In the genomic region with DNA sequence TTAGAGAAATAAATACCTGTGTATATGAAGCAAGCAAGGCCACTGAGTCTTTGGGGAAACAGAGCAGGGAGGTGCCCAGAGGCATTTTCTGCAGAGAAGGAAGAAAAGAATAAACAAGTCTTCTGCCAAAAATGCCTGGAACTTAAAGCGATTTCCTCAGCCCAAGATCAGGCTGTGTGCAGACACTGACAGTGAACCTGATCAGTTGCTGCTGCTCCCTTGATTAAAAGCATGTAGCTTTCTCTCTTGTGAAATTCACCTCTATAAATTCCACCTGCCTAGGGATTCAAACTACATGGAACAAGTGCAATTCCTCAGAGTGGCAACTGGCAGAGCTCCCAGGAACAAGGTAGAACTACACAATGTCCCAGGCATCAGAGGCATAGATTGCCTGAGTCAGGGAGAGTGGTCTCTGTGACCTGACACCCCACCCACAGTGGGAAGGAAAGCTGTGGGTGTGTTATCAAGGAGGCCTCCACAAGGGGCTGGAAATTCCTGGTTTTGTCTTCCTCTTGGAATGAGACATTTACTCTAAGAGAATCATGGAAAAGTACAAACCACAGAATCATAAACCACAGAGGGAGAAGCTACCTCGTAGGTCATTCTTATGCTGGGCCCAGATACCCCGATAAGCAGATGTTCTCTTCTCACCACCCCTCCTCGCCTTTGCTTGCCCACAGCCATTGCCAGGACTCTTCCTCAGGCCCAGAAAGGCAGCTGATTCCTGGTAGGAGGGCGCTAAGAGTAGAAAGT, we compare ENCODE assay signal across 1 cellular context.
A peak's percentile ranks its signal among the peaks of the same experiment; 100 is the strongest.
TF ChIP-seq lines count a peak whose summit lies in the region.

No MANE protein-coding gene starts in this region.

TF ChIP-seq in K562, 482 proteins besides CTCF, POLR2A, EP300 and RAD21 (continued from another document and continues in another):
- TF ChIP-seq, protein P1, sequence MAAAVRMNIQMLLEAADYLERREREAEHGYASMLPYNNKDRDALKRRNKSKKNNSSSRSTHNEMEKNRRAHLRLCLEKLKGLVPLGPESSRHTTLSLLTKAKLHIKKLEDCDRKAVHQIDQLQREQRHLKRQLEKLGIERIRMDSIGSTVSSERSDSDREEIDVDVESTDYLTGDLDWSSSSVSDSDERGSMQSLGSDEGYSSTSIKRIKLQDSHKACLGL (CRISPR knock-in tag; IDR thresholded peaks at IDR 0.05; ENCODE audit: borderline replicate concordance, poor library complexity, severe bottlenecking) = no peak
- TF ChIP-seq MTF1 (CRISPR knock-in tag; IDR thresholded peaks at IDR 0.05; ENCODE audit: borderline replicate concordance) (no peak), ZBTB7A (IDR thresholded peaks at IDR 0.05; ENCODE audit: borderline replicate concordance, control insufficient read depth, low read depth, low read length) (0 out of 2 replicates have a peak, but pooled peaks have one; percentile 18), NBN (IDR thresholded peaks at IDR 0.05; ENCODE audit: low read depth) (no peak), RB1 (IDR thresholded peaks at IDR 0.05; ENCODE audit: low read depth) (no peak), ZNF583 (CRISPR knock-in tag; IDR thresholded peaks at IDR 0.05) (peak; percentile 75; the same call in 1 of the 2 replicates), ZNF561 (CRISPR knock-in tag; conservative IDR thresholded peaks at IDR 0.05) (no peak), JUN (IDR thresholded peaks at IDR 0.05; ENCODE audit: borderline replicate concordance, low read depth, low read length) (no peak), JUN (CRISPR knock-in tag; IDR thresholded peaks at IDR 0.05; ENCODE audit: borderline replicate concordance) (no peak), ZNF232 (CRISPR knock-in tag; IDR thresholded peaks at IDR 0.05) (no peak), SMAD3 (CRISPR knock-in tag; conservative IDR thresholded peaks at IDR 0.05) (no peak), ZNF766 (CRISPR knock-in tag; conservative IDR thresholded peaks at IDR 0.05) (no peak), MECOM (CRISPR knock-in tag; IDR thresholded peaks at IDR 0.05) (no peak), ESRRA (IDR thresholded peaks at IDR 0.05; ENCODE audit: borderline replicate concordance, low read depth) (peak; percentile 57; the same call in 1 of the 2 replicates), SRSF1 (IDR thresholded peaks at IDR 0.05; ENCODE audit: low read depth, low read length) (no peak), FOXK1 (CRISPR knock-in tag; IDR thresholded peaks at IDR 0.05; ENCODE audit: borderline replicate concordance) (0 out of 2 replicates have a peak, but pooled peaks have one; percentile 49), EWSR1 (IDR thresholded peaks at IDR 0.05; ENCODE audit: borderline replicate concordance, low read depth, partially characterized antibody) (no peak), MCM7 (IDR thresholded peaks at IDR 0.05) (no peak), RFX1 (IDR thresholded peaks at IDR 0.05) (no peak), ZNF830 (CRISPR knock-in tag; IDR thresholded peaks at IDR 0.05) (no peak), GATAD2B (IDR thresholded peaks at IDR 0.05; ENCODE audit: borderline replicate concordance) (0 out of 2 replicates have a peak, but pooled peaks have one; percentile 23), ATF7 (IDR thresholded peaks at IDR 0.05) (no peak; the same call in 1 of the 2 replicates), PHF8 (IDR thresholded peaks at IDR 0.05; ENCODE audit: borderline replicate concordance, low read length) (no peak), FOSL1 (tag; conservative IDR thresholded peaks at IDR 0.05) (no peak), RBM39 (optimal IDR thresholded peaks at IDR 0.05; ENCODE audit: low read depth, low read length) (no peak), NFATC3 (IDR thresholded peaks at IDR 0.05) (no peak), POLR3A (IDR thresholded peaks at IDR 0.05; ENCODE audit: borderline replicate concordance, extremely low read depth, insufficient read depth, insufficient read length) (no peak), SRSF9 (IDR thresholded peaks at IDR 0.05; ENCODE audit: borderline replicate concordance, low read depth, low read length) (no peak), CAMTA2 (CRISPR knock-in tag; conservative IDR thresholded peaks at IDR 0.05) (no peak), ZNF586 (CRISPR knock-in tag; conservative IDR thresholded peaks at IDR 0.05) (no peak), ZNF778 (CRISPR knock-in tag; IDR thresholded peaks at IDR 0.05) (no peak), ZBED1 (IDR thresholded peaks at IDR 0.05) (no peak), MYNN (IDR thresholded peaks at IDR 0.05) (no peak), MYNN (CRISPR knock-in tag; IDR thresholded peaks at IDR 0.05) (no peak), ZNF239 (CRISPR knock-in tag; IDR thresholded peaks at IDR 0.05) (no peak), SAFB (IDR thresholded peaks at IDR 0.05; ENCODE audit: borderline replicate concordance, low read depth, low read length) (no peak), CBFB (CRISPR knock-in tag; IDR thresholded peaks at IDR 0.05) (no peak), MCM3 (IDR thresholded peaks at IDR 0.05) (no peak), ZNF253 (CRISPR knock-in tag; conservative IDR thresholded peaks at IDR 0.05) (no peak), RNF2 (IDR thresholded peaks at IDR 0.05) (0 out of 2 replicates have a peak, but pooled peaks have one; percentile 38)
- TF ChIP-seq, protein P2, sequence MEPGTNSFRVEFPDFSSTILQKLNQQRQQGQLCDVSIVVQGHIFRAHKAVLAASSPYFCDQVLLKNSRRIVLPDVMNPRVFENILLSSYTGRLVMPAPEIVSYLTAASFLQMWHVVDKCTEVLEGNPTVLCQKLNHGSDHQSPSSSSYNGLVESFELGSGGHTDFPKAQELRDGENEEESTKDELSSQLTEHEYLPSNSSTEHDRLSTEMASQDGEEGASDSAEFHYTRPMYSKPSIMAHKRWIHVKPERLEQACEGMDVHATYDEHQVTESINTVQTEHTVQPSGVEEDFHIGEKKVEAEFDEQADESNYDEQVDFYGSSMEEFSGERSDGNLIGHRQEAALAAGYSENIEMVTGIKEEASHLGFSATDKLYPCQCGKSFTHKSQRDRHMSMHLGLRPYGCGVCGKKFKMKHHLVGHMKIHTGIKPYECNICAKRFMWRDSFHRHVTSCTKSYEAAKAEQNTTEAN (CRISPR knock-in tag; IDR thresholded peaks at IDR 0.05) = no peak
- TF ChIP-seq, protein P3, sequence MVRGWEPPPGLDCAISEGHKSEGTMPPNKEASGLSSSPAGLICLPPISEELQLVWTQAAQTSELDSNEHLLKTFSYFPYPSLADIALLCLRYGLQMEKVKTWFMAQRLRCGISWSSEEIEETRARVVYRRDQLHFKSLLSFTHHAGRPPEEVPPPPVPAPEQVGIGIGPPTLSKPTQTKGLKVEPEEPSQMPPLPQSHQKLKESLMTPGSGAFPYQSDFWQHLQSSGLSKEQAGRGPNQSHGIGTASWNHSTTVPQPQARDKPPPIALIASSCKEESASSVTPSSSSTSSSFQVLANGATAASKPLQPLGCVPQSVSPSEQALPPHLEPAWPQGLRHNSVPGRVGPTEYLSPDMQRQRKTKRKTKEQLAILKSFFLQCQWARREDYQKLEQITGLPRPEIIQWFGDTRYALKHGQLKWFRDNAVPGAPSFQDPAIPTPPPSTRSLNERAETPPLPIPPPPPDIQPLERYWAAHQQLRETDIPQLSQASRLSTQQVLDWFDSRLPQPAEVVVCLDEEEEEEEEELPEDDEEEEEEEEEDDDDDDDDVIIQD (CRISPR knock-in tag; IDR thresholded peaks at IDR 0.05) = no peak
- TF ChIP-seq, protein P4, sequence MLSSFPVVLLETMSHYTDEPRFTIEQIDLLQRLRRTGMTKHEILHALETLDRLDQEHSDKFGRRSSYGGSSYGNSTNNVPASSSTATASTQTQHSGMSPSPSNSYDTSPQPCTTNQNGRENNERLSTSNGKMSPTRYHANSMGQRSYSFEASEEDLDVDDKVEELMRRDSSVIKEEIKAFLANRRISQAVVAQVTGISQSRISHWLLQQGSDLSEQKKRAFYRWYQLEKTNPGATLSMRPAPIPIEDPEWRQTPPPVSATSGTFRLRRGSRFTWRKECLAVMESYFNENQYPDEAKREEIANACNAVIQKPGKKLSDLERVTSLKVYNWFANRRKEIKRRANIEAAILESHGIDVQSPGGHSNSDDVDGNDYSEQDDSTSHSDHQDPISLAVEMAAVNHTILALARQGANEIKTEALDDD (IDR thresholded peaks at IDR 0.05) = no peak
- TF ChIP-seq, protein P5, sequence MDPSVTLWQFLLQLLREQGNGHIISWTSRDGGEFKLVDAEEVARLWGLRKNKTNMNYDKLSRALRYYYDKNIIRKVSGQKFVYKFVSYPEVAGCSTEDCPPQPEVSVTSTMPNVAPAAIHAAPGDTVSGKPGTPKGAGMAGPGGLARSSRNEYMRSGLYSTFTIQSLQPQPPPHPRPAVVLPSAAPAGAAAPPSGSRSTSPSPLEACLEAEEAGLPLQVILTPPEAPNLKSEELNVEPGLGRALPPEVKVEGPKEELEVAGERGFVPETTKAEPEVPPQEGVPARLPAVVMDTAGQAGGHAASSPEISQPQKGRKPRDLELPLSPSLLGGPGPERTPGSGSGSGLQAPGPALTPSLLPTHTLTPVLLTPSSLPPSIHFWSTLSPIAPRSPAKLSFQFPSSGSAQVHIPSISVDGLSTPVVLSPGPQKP (CRISPR knock-in tag; IDR thresholded peaks at IDR 0.05) = no peak
- TF ChIP-seq, protein P6, sequence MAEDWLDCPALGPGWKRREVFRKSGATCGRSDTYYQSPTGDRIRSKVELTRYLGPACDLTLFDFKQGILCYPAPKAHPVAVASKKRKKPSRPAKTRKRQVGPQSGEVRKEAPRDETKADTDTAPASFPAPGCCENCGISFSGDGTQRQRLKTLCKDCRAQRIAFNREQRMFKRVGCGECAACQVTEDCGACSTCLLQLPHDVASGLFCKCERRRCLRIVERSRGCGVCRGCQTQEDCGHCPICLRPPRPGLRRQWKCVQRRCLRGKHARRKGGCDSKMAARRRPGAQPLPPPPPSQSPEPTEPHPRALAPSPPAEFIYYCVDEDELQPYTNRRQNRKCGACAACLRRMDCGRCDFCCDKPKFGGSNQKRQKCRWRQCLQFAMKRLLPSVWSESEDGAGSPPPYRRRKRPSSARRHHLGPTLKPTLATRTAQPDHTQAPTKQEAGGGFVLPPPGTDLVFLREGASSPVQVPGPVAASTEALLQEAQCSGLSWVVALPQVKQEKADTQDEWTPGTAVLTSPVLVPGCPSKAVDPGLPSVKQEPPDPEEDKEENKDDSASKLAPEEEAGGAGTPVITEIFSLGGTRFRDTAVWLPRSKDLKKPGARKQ (CRISPR knock-in tag; IDR thresholded peaks at IDR 0.05) = no peak
- TF ChIP-seq, protein P7, sequence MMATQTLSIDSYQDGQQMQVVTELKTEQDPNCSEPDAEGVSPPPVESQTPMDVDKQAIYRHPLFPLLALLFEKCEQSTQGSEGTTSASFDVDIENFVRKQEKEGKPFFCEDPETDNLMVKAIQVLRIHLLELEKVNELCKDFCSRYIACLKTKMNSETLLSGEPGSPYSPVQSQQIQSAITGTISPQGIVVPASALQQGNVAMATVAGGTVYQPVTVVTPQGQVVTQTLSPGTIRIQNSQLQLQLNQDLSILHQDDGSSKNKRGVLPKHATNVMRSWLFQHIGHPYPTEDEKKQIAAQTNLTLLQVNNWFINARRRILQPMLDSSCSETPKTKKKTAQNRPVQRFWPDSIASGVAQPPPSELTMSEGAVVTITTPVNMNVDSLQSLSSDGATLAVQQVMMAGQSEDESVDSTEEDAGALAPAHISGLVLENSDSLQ (IDR thresholded peaks at IDR 0.05) = no peak
- TF ChIP-seq, protein P8, sequence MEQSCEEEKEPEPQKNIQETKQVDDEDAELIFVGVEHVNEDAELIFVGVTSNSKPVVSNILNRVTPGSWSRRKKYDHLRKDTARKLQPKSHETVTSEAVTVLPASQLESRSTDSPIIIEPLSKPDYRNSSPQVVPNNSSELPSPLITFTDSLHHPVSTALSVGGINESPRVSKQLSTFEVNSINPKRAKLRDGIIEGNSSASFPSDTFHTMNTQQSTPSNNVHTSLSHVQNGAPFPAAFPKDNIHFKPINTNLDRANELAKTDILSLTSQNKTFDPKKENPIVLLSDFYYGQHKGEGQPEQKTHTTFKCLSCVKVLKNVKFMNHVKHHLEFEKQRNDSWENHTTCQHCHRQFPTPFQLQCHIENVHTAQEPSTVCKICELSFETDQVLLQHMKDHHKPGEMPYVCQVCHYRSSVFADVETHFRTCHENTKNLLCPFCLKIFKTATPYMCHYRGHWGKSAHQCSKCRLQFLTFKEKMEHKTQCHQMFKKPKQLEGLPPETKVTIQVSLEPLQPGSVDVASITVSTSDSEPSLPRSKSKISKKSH (CRISPR knock-in tag; IDR thresholded peaks at IDR 0.05) = no peak
- TF ChIP-seq, protein P9, sequence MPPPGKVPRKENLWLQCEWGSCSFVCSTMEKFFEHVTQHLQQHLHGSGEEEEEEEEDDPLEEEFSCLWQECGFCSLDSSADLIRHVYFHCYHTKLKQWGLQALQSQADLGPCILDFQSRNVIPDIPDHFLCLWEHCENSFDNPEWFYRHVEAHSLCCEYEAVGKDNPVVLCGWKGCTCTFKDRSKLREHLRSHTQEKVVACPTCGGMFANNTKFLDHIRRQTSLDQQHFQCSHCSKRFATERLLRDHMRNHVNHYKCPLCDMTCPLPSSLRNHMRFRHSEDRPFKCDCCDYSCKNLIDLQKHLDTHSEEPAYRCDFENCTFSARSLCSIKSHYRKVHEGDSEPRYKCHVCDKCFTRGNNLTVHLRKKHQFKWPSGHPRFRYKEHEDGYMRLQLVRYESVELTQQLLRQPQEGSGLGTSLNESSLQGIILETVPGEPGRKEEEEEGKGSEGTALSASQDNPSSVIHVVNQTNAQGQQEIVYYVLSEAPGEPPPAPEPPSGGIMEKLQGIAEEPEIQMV (tag; conservative IDR thresholded peaks at IDR 0.05; ENCODE audit: low read depth) = no peak
- TF ChIP-seq, protein P10, sequence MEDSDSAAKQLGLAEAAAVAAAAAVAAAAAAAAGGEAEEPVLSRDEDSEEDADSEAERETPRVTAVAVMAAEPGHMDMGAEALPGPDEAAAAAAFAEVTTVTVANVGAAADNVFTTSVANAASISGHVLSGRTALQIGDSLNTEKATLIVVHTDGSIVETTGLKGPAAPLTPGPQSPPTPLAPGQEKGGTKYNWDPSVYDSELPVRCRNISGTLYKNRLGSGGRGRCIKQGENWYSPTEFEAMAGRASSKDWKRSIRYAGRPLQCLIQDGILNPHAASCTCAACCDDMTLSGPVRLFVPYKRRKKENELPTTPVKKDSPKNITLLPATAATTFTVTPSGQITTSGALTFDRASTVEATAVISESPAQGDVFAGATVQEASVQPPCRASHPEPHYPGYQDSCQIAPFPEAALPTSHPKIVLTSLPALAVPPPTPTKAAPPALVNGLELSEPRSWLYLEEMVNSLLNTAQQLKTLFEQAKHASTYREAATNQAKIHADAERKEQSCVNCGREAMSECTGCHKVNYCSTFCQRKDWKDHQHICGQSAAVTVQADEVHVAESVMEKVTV (CRISPR knock-in tag; IDR thresholded peaks at IDR 0.05) = no peak
- TF ChIP-seq, protein P11, sequence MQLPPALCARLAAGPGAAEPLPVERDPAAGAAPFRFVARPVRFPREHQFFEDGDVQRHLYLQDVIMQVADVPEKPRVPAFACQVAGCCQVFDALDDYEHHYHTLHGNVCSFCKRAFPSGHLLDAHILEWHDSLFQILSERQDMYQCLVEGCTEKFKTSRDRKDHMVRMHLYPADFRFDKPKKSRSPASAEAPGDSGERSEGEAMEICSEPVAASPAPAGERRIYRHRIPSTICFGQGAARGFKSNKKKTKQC (CRISPR knock-in tag; IDR thresholded peaks at IDR 0.05) = no peak
